ENCODE assay signal across 13 cellular contexts in genomic region chr22:17922925-17923898, GRCh38.
A peak's percentile ranks its signal among the peaks of the same experiment; 100 is the strongest.
DNase-seq lines count a peak whose midpoint lies in the region; ATAC-seq, FAIRE-seq and TF ChIP-seq lines count a peak whose summit lies in the region.
"Had no signal": no experiment of that assay in that cellular context is flagged by ENCODE, and none has a peak within 500 bp of the region (broad histone marks: within the 10 kb centered on the region; RNA-seq: fewer than 3 reads in every experiment).

No MANE protein-coding gene starts in this region.

- H3K9me3 ChIP-seq in fibroblast of lung (ENCODE audit: control insufficient read depth, insufficient read depth, low read depth, low read length) (no peaks in the 10 kb centered on the region), ovary (no peaks in the 10 kb centered on the region)

- H3K36me3 ChIP-seq in fibroblast of lung (ENCODE audit: control insufficient read depth, insufficient read depth, low read length) (no peaks in the 10 kb centered on the region), ovary (no peaks in the 10 kb centered on the region), mesendoderm (ENCODE audit: control insufficient read depth, insufficient read depth, low read length) (no peaks in the 10 kb centered on the region)

- H3K18ac ChIP-seq in mesendoderm (ENCODE audit: low read length) = no peak overlapping the region

- H3K4me2 ChIP-seq in fibroblast of lung (ENCODE audit: extremely low read depth, insufficient read depth, low read length) = peak overlapping the region; percentile 74
- no peak overlapping the region for H3K4me2 ChIP-seq in mesendoderm (ENCODE audit: low read length)

- intact Hi-C loops in ovary (cut with DNase I) = loop anchor here in 1 of 4 donors (5.0 kb wide), 1 partner anchor 74 kb away; no protein-coding TSS in a partner anchor

- H3K4me3 ChIP-seq in fibroblast of lung (replicated peaks in 1 of 4; ENCODE audit: control extremely low read depth in 1 of 4, insufficient read depth in 1 of 4, low read depth in 3 of 4, low read length in 4 of 4) = peak overlapping the region in 3 of 4 experiments; percentile 9 to 40 (median 38)
- no peak overlapping the region for H3K4me3 ChIP-seq in ovary
- no peak overlapping the region for H3K4me3 ChIP-seq in mesendoderm (ENCODE audit: low read length)

- H3K4me1 ChIP-seq in fibroblast of lung (ENCODE audit: control insufficient read depth, extremely low read depth, insufficient read depth, low read length) = peaks cover 36% of the 10 kb centered on the region
- peaks cover 56% of the 10 kb centered on the region for H3K4me1 ChIP-seq in ovary (ENCODE audit: insufficient read depth)
- peaks cover 23% of the 10 kb centered on the region for H3K4me1 ChIP-seq in mesendoderm (ENCODE audit: control insufficient read depth, low read depth, low read length)

- no peak overlapping the region for H3K23ac ChIP-seq in mesendoderm (ENCODE audit: low read length)

- no peak overlapping the region for H4K5ac ChIP-seq in mesendoderm (ENCODE audit: low read length)

- peak overlapping the region; percentile 61 for H3K27ac ChIP-seq in C4-2B
- H3K27ac ChIP-seq in fibroblast of lung (ENCODE audit: insufficient read depth, low read length) = peak overlapping the region; percentile 66
- peak overlapping the region in 1 of 2 donors; percentile 55 for H3K27ac ChIP-seq in ovary
- H3K27ac ChIP-seq in mesendoderm (ENCODE audit: low read depth, low read length) = no peak overlapping the region

- H3K79me2 ChIP-seq in fibroblast of lung (ENCODE audit: control insufficient read depth, insufficient read depth, low read length) (peaks cover 19% of the 10 kb centered on the region), mesendoderm (ENCODE audit: control insufficient read depth, insufficient read depth, low read length) (peaks cover 11% of the 10 kb centered on the region)

- no peak overlapping the region for H2AK5ac ChIP-seq in mesendoderm (ENCODE audit: low read length)

- no peak for TF ChIP-seq CTCF in C4-2B (conservative IDR thresholded peaks at IDR 0.05)
- no peak for TF ChIP-seq CTCF in fibroblast of lung (conservative IDR thresholded peaks at IDR 0.05 in 1 of 2, IDR thresholded peaks at IDR 0.05 in 1 of 2; ENCODE audit: low read depth in 1 of 2, low read length in 2 of 2)
- no peak for TF ChIP-seq CTCF in ovary (IDR thresholded peaks at IDR 0.05)

- H4K8ac ChIP-seq in mesendoderm (ENCODE audit: low read depth, low read length) = no peak overlapping the region

- WGBS in ovary, 3 donors = 4 to 9% (median 7%) methylated on average over 2 of the region's 2 CpGs
- no CpG with 5 or more reads among the region's 2 CpGs for WGBS in mesendoderm (ENCODE audit: extremely low coverage, insufficient coverage, low lambda C conversion rate)

- ATAC-seq in HG03108 (IDR thresholded peaks at IDR 0.05; ENCODE audit: unreplicated experiment) (no peak), GM19395 (IDR thresholded peaks at IDR 0.05; ENCODE audit: unreplicated experiment) (no peak)
- ATAC-seq: effector memory CD8-positive, alpha-beta T cell had no signal

- H2BK120ac ChIP-seq in mesendoderm (ENCODE audit: low read depth, low read length) = no peak overlapping the region

- no peak overlapping the region for H2BK15ac ChIP-seq in mesendoderm (replicated peaks; ENCODE audit: low read depth)

- no peak overlapping the region for H3K4ac ChIP-seq in mesendoderm (ENCODE audit: low read depth, low read length)

- H3K56ac ChIP-seq in mesendoderm (ENCODE audit: low read length) = no peak overlapping the region

- H2AFZ ChIP-seq in fibroblast of lung (ENCODE audit: low read length) = no peak overlapping the region

- no peak for TF ChIP-seq POLR2A in ovary (IDR thresholded peaks at IDR 0.05)

- H3K9ac ChIP-seq in fibroblast of lung (ENCODE audit: insufficient read depth, low read length) (no peak overlapping the region), mesendoderm (ENCODE audit: low read length) (no peak overlapping the region)

- no peak overlapping the region for H2BK5ac ChIP-seq in mesendoderm (ENCODE audit: low read length)

- FAIRE-seq in RCC 7860 (lab: Jason Lieb, UNC) = peak; percentile 91
- FAIRE-seq: G401.6, small intestine had no signal

- DNase-seq in RCC 7860 (ENCODE audit: low spot score) = peak; percentile 73
- peak; percentile 95 to 97 for DNase-seq in fibroblast of lung (ENCODE audit: low read depth in 2 of 2)
- DNase-seq in ovary = peak in 3 of 5 donors; percentile 59 to 62 (median 61)
- DNase-seq in T-helper 2 cell = no peak
- DNase-seq in mesendoderm = no peak
- DNase-seq: activated CD4-positive, alpha-beta T cell treated with anti-CD3 and anti-CD28 coated beads, Interleukin-2, amount 50 U/mL, for 1 hour; effector memory CD8-positive, alpha-beta T cell; NCI-H1417 treated with DMSO at 0.1 percent for 48 hours; small intestine had no signal

- H3K27me3 ChIP-seq in fibroblast of lung (ENCODE audit: control insufficient read depth, insufficient read depth, low read length) (no peaks in the 10 kb centered on the region), ovary (no peaks in the 10 kb centered on the region), mesendoderm (ENCODE audit: insufficient read depth, low read length, poor library complexity) (no peaks in the 10 kb centered on the region)

- no peaks in the 10 kb centered on the region for H4K20me1 ChIP-seq in fibroblast of lung (ENCODE audit: control insufficient read depth, extremely low read depth, insufficient read depth, low read length)

- H3K79me1 ChIP-seq in mesendoderm (ENCODE audit: low read length) = peaks cover 23% of the 10 kb centered on the region

- TF ChIP-seq EP300 in ovary (IDR thresholded peaks at IDR 0.05) = no peak

Comparison
In these comparisons a context has a peak if more than half of its experiments do, and no peak if none do; other contexts are left out.
1. DNase-seq: peak in RCC 7860 (single experiment), fibroblast of lung (2 of 2) and ovary (3 of 5); none in T-helper 2 cell (0 of 5) and mesendoderm (single experiment).
2. H3K4me3 ChIP-seq: peak in fibroblast of lung (3 of 4); none in ovary (single experiment) and mesendoderm (single experiment).